In genomic region chr16:48393843-48394703, GRCh38 we compare ENCODE assay signal across 11 cellular contexts. TPM values are rescaled to one million over a fixed set of nuclear protein-coding genes. Genes with fewer than 3 reads are reported as not detected.
DNase-seq lines count a peak whose midpoint lies in the region; ATAC-seq and TF ChIP-seq lines count a peak whose summit lies in the region.
"Had no signal": no experiment of that assay in that cellular context is flagged by ENCODE, and none has a peak within 500 bp of the region (broad histone marks: within the 10 kb centered on the region; RNA-seq: fewer than 3 reads in every experiment).

No MANE protein-coding gene starts in this region.

- H3K27ac ChIP-seq in cingulate gyrus (ENCODE audit: low read depth, low read length) (peak overlapping the region; percentile 91), mesenchymal stem cell (ENCODE audit: low read length, poor library complexity, severe bottlenecking) (no peak overlapping the region), tibial nerve (peak overlapping the region; percentile 14 to 81 (median 56)), colonic mucosa (no peak overlapping the region)
- H3K27ac ChIP-seq: C4-2B had no signal

- H2BK12ac ChIP-seq in mesenchymal stem cell (ENCODE audit: low read length in 2 of 2): no peak overlapping the region

- H3K27me3 ChIP-seq in mesenchymal stem cell (ENCODE audit: control insufficient read depth in 1 of 2, insufficient read depth in 1 of 2, low read length in 2 of 2) (no peaks in the 10 kb centered on the region), tibial nerve (no peaks in the 10 kb centered on the region), colonic mucosa (no peaks in the 10 kb centered on the region)

- no peak overlapping the region for H2BK120ac ChIP-seq in mesenchymal stem cell (ENCODE audit: low read depth, low read length)

- TF ChIP-seq EP300 in tibial nerve (IDR thresholded peaks at IDR 0.05): peak in 1 of 2 donors; percentile 82

- no peak overlapping the region for H3K4ac ChIP-seq in mesenchymal stem cell (ENCODE audit: low read depth in 1 of 2, low read length in 2 of 2)

- H3K23ac ChIP-seq in mesenchymal stem cell (ENCODE audit: low read length in 2 of 2): no peak overlapping the region

- peak overlapping the region in 1 of 2 experiments; percentile 8 for H3K18ac ChIP-seq in mesenchymal stem cell (ENCODE audit: low read depth in 1 of 2, low read length in 2 of 2)

- intact Hi-C loops in colonic mucosa (cut with DNase I): no loop called here

- H3K9ac ChIP-seq in mesenchymal stem cell (ENCODE audit: low read length): peak overlapping the region; percentile 89
- H3K9ac ChIP-seq in colonic mucosa (ENCODE audit: low read depth in 2 of 2, low read length in 2 of 2): no peak overlapping the region

- peak; percentile 40 to 61 for ATAC-seq in activated naive CD4-positive, alpha-beta T cell treated with anti-CD3 and anti-CD28 coated beads, Interleukin-2, amount 50 U/mL, for 72 hours
- ATAC-seq in GM19455 (IDR thresholded peaks at IDR 0.05; ENCODE audit: unreplicated experiment): no peak

- no peak for TF ChIP-seq POLR2A in tibial nerve (IDR thresholded peaks at IDR 0.05)

- WGBS in mesenchymal stem cell: 95% methylated on average over 17 of the region's 17 CpGs
- 64 to 71% methylated on average over 17 of the region's 17 CpGs for WGBS in tibial nerve, 2 donors

- no peak overlapping the region for H2BK5ac ChIP-seq in mesenchymal stem cell (ENCODE audit: low read depth, low read length, poor library complexity, severe bottlenecking)

- H3K9me3 Mint-ChIP-seq in activated naive CD4-positive, alpha-beta T cell treated with anti-CD3 and anti-CD28 coated beads, Interleukin-2, amount 50 U/mL, for 72 hours: no peaks in the 10 kb centered on the region

- H3K9me3 ChIP-seq in mesenchymal stem cell (ENCODE audit: control insufficient read depth, low read length): no peaks in the 10 kb centered on the region
- no peaks in the 10 kb centered on the region for H3K9me3 ChIP-seq in tibial nerve
- no peaks in the 10 kb centered on the region for H3K9me3 ChIP-seq in colonic mucosa

- no peaks in the 10 kb centered on the region for H3K79me1 ChIP-seq in mesenchymal stem cell (replicated peaks; ENCODE audit: low read length, poor library complexity, severe bottlenecking)

- peak overlapping the region in 1 of 2 experiments; percentile 57 for H3K4me3 ChIP-seq in mesenchymal stem cell (ENCODE audit: insufficient read depth in 1 of 2, low read depth in 1 of 2, low read length in 2 of 2)
- H3K4me3 ChIP-seq in tibial nerve: no peak overlapping the region
- no peak overlapping the region for H3K4me3 ChIP-seq in colonic mucosa

- no peak overlapping the region for H3K4me2 ChIP-seq in mesenchymal stem cell (ENCODE audit: low read length, poor library complexity, severe bottlenecking)

- H3K27ac Mint-ChIP-seq in activated naive CD4-positive, alpha-beta T cell treated with anti-CD3 and anti-CD28 coated beads, Interleukin-2, amount 50 U/mL, for 72 hours: no peak overlapping the region

- H3K36me3 ChIP-seq in mesenchymal stem cell (ENCODE audit: control insufficient read depth in 1 of 2, insufficient read depth in 2 of 2, low read depth in 1 of 2, low read length in 2 of 2) (no peaks in the 10 kb centered on the region), tibial nerve (no peaks in the 10 kb centered on the region), colonic mucosa (no peaks in the 10 kb centered on the region)

- no peaks in the 10 kb centered on the region for H3K36me3 Mint-ChIP-seq in activated naive CD4-positive, alpha-beta T cell treated with anti-CD3 and anti-CD28 coated beads, Interleukin-2, amount 50 U/mL, for 72 hours

- no peak for DNase-seq in activated naive CD4-positive, alpha-beta T cell treated with anti-CD3 and anti-CD28 coated beads, Interleukin-2, amount 50 U/mL, for 72 hours (ENCODE audit: low spot score in 2 of 2)
- no peak for DNase-seq in activated naive CD4-positive, alpha-beta T cell treated with anti-CD3 and anti-CD28 coated beads, Interleukin-2, amount 50 U/mL, for 16 hours
- DNase-seq in mesenchymal stem cell (no peak), tibial nerve (ENCODE audit: low spot score in 2 of 2) (peak; percentile 26 to 83), colonic mucosa (no peak), SIG-M5 treated with dmso at 0.1 percent for 504 hours (lab: John Stamatoyannopoulos, UW; ENCODE audit: unreplicated experiment) (no peak)
- DNase-seq: activated CD8-positive, alpha-beta memory T cell treated with anti-CD3 and anti-CD28 coated beads for 24 hours; NCI-H69 had no signal

- H4K91ac ChIP-seq in mesenchymal stem cell (ENCODE audit: low read length): no peak overlapping the region

- H2AFZ ChIP-seq in mesenchymal stem cell (ENCODE audit: low read depth, low read length): no peak overlapping the region

- no peak overlapping the region for H3K14ac ChIP-seq in mesenchymal stem cell (ENCODE audit: low read length in 2 of 2)

- H2BK15ac ChIP-seq in mesenchymal stem cell (ENCODE audit: low read depth, poor library complexity, severe bottlenecking): no peak overlapping the region

- no peak for TF ChIP-seq CTCF in tibial nerve (IDR thresholded peaks at IDR 0.05)
- no peak for TF ChIP-seq CTCF in colonic mucosa (IDR thresholded peaks at IDR 0.05)

- H4K8ac ChIP-seq in mesenchymal stem cell (ENCODE audit: low read length): no peak overlapping the region

- H3K4me1 ChIP-seq in mesenchymal stem cell (ENCODE audit: control insufficient read depth, insufficient read depth, low read depth, low read length) (peaks cover 2% of the 10 kb centered on the region), tibial nerve (peaks cover 0 to 10% (median 0%) of the 10 kb centered on the region in 4 donors), colonic mucosa (no peaks in the 10 kb centered on the region)

- no peak overlapping the region for H2AK5ac ChIP-seq in mesenchymal stem cell (ENCODE audit: low read length, severe bottlenecking)

RNA-seq across cellular contexts. Expression of gene SIAH1, which starts 8.9 kb away (rescaled TPM):
- 10 to 100 TPM; 15.9 to 18.6 TPM for total RNA-seq in activated naive CD4-positive, alpha-beta T cell treated with anti-CD3 and anti-CD28 coated beads, Interleukin-2, amount 50 U/mL, for 72 hours
- 12.5 TPM for polyA plus RNA-seq in mesenchymal stem cell (2013, experiment 1 of 2)
- polyA plus RNA-seq in mesenchymal stem cell (2013, experiment 2 of 2): 14.0 TPM
- total RNA-seq in tibial nerve (10 to 100 TPM; 26.1 to 44.3 (median 40.1) TPM), colonic mucosa (10 to 100 TPM; 19.7 to 27.9 TPM)

Comparison
In these comparisons a context has a peak if more than half of its experiments do, and no peak if none do; other contexts are left out.
1. DNase-seq: peak in tibial nerve (2 of 2); none in activated naive CD4-positive, alpha-beta T cell treated with anti-CD3 and anti-CD28 coated beads, Interleukin-2, amount 50 U/mL, for 72 hours (0 of 2), activated naive CD4-positive, alpha-beta T cell treated with anti-CD3 and anti-CD28 coated beads, Interleukin-2, amount 50 U/mL, for 16 hours (single experiment), mesenchymal stem cell (single experiment), colonic mucosa (single experiment) and SIG-M5 treated with dmso at 0.1 percent for 504 hours (single experiment).
2. H3K27ac ChIP-seq: peak in cingulate gyrus (single experiment) and tibial nerve (4 of 4); none in mesenchymal stem cell (single experiment) and colonic mucosa (single experiment).